Comparison of ENCODE assay signal across 8 cellular contexts in genomic region chr6:109705258-109705657, GRCh38. TPM values are rescaled to one million over a fixed set of nuclear protein-coding genes. Genes with fewer than 3 reads are reported as not detected.
DNase-seq lines count a peak whose midpoint lies in the region; ATAC-seq and TF ChIP-seq lines count a peak whose summit lies in the region.

No MANE protein-coding gene starts in this region.

- DNase-seq in Ammon's horn (ENCODE audit: low spot score) (peak; percentile 91), NCI-H2227 (lab: John Stamatoyannopoulos, UW; ENCODE audit: unreplicated experiment) (peak; percentile 86), WERI-Rb-1 (peak; percentile 74), mammary epithelial cell (peak; percentile 72), iris pigment epithelial cell (ENCODE audit: low read depth) (peak; percentile 84)
- DNase-seq in stimulated activated CD4-positive, alpha-beta T cell treated with anti-CD3 and anti-CD28 coated beads, Interleukin-1b, Interleukin-23, amount 100 ng/mL, for 1 hour (ENCODE audit: low read depth in 2 of 2), result peak; percentile 32 to 42

- dilution Hi-C loops in mammary epithelial cell (cut with HindIII; ENCODE audit: low sequenced_read_pairs), result no loop called here

- intact Hi-C loops in mammary epithelial cell (cut with micrococcal nuclease), result loop anchor here (1.0 to 5.0 kb wide), 6 partner anchors 109 to 685 kb away; partner anchors contain the start of gene WASF1

- no peak overlapping the region for H2AFZ ChIP-seq in mammary epithelial cell (ENCODE audit: low read depth, low read length)

- 15% methylated on average over 7 of the region's 7 CpGs for WGBS in mammary epithelial cell (ENCODE audit: low coverage, missing lambda C conversion rate)

- no peaks in the 10 kb centered on the region for H3K9me3 ChIP-seq in WERI-Rb-1 (ENCODE audit: severe bottlenecking)
- H3K9me3 ChIP-seq in mammary epithelial cell (replicated peaks; ENCODE audit: insufficient read depth, low read length), result no peaks in the 10 kb centered on the region

- H3K27me3 ChIP-seq in WERI-Rb-1 (ENCODE audit: insufficient read depth, low read depth, severe bottlenecking) (no peaks in the 10 kb centered on the region), mammary epithelial cell (ENCODE audit: insufficient read depth, low read length) (no peaks in the 10 kb centered on the region)

- no peak overlapping the region for H3K27ac ChIP-seq in WERI-Rb-1
- no peak overlapping the region for H3K27ac ChIP-seq in mammary epithelial cell (ENCODE audit: insufficient read depth, low read depth, low read length)

- peak; percentile 88 for TF ChIP-seq CTCF in WERI-Rb-1 (IDR thresholded peaks at IDR 0.05; ENCODE audit: low read depth, low read length)
- TF ChIP-seq CTCF in mammary epithelial cell (conservative IDR thresholded peaks at IDR 0.05 in 1 of 2, IDR thresholded peaks at IDR 0.05 in 1 of 2; ENCODE audit: extremely low read depth in 1 of 2, insufficient read depth in 1 of 2, low read depth in 1 of 2, low read length in 2 of 2), result peak; percentile 96

- H3K36me3 ChIP-seq in WERI-Rb-1, result no peaks in the 10 kb centered on the region
- H3K36me3 ChIP-seq in mammary epithelial cell (ENCODE audit: insufficient read depth, low read length), result no peaks in the 10 kb centered on the region

- no peaks in the 10 kb centered on the region for H3K4me1 ChIP-seq in mammary epithelial cell (ENCODE audit: insufficient read depth, low read length)

- H3K79me2 ChIP-seq in mammary epithelial cell (ENCODE audit: insufficient read depth, low read length), result no peaks in the 10 kb centered on the region

- no peak overlapping the region for H3K4me2 ChIP-seq in mammary epithelial cell (ENCODE audit: insufficient read depth, low read depth, low read length)

- H3K9ac ChIP-seq in mammary epithelial cell (ENCODE audit: insufficient read depth, low read length), result no peak overlapping the region

- in situ Hi-C loops in mammary epithelial cell (cut with MboI; ENCODE audit: low sequenced_read_pairs in 2 of 2), result loop anchor here (10.0 to 25.0 kb wide), 2 partner anchors 680 to 682 kb away; no protein-coding TSS in a partner anchor

- peak; percentile 87 for ATAC-seq in GM19025 (IDR thresholded peaks at IDR 0.05; ENCODE audit: low read depth, unreplicated experiment)
- ATAC-seq in HG03175 (IDR thresholded peaks at IDR 0.05; ENCODE audit: unreplicated experiment), result peak; percentile 89

- BruUV-seq in mammary epithelial cell (replicated peaks; lab: Mats Ljungman, UMichigan), result no TSS peak

- CTCF ChIA-PET in mammary epithelial cell (lab: Charles Lee; ENCODE audit: low non-redundant PET), result interaction anchor here (0.5 to 1.1 kb wide), 2 partner anchors 14 to 334 kb away, joined by 4 to 10 read pairs; partner anchors contain the start of genes AK9 and FIG4

- H3K4me3 ChIP-seq in WERI-Rb-1 (ENCODE audit: low read depth, low read length), result no peak overlapping the region
- no peak overlapping the region for H3K4me3 ChIP-seq in mammary epithelial cell (replicated peaks in 1 of 3; ENCODE audit: insufficient read depth in 1 of 3, low read depth in 2 of 3, low read length in 3 of 3)

- no peaks in the 10 kb centered on the region for H4K20me1 ChIP-seq in mammary epithelial cell (ENCODE audit: insufficient read depth, low read length)

RNA-seq across cellular contexts. Expression of gene FIG4, which starts 14.2 kb away (rescaled TPM):
- total RNA-seq in mammary epithelial cell, result 10 to 100 TPM; 12.2 to 17.2 TPM
- 6.5 TPM for polyA plus RNA-seq in mammary epithelial cell
- 12.4 TPM for polyA minus RNA-seq in mammary epithelial cell

RNA-seq across cellular contexts. Expression of gene AK9, which starts 14.3 kb away (rescaled TPM):
- total RNA-seq in mammary epithelial cell, result 1 to 10 TPM; 2.2 to 2.4 TPM
- polyA plus RNA-seq in mammary epithelial cell, result 0.66 TPM
- not detected for polyA minus RNA-seq in mammary epithelial cell

Comparison
In these comparisons a context has a peak if more than half of its experiments do, and no peak if none do; other contexts are left out.
1. DNase-seq: peak in every context shown above with its lines; median percentile 91 in Ammon's horn; 86 in NCI-H2227; 84 in iris pigment epithelial cell; 74 in WERI-Rb-1; 72 in mammary epithelial cell; 37 in stimulated activated CD4-positive, alpha-beta T cell treated with anti-CD3 and anti-CD28 coated beads, Interleukin-1b, Interleukin-23, amount 100 ng/mL, for 1 hour.